ENCODE assay signal across 30 cellular contexts in the genomic region with DNA sequence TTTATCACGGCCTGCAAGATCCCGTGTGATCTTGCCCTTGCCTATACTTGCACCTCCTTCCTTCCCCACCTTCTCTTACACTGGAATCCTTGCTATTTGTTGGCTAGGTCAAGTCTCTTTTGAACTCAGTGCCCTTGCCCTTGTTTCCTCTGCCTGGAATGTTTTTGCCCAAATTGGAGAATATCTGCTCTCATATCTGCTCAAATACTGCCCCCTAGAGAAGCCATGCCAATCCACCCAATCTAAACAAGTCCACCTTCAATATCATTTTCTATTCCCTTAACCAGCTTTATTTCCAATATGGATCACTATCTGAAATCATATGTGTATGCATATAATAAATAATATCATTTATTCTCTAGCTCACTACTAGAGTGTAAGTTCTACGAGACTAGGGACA.
DNase-seq lines count a peak whose midpoint lies in the region; ATAC-seq and TF ChIP-seq lines count a peak whose summit lies in the region.
"Had no signal": no experiment of that assay in that cellular context is flagged by ENCODE, and none has a peak within 500 bp of the region (broad histone marks: within the 10 kb centered on the region; RNA-seq: fewer than 3 reads in every experiment).

No MANE protein-coding gene starts in this region.

- H3K4me3 Mint-ChIP-seq in Calu3 (ENCODE audit: low read depth, unreplicated experiment): no peak overlapping the region
- H3K4me3 Mint-ChIP-seq: activated CD4-positive, alpha-beta T cell treated with anti-CD3 and anti-CD28 coated beads, Interleukin-2, amount 10 ng/mL, durations not matched to agents 24 days and 14 days; activated CD8-positive, alpha-beta memory T cell treated with anti-CD3 and anti-CD28 coated beads, Interleukin-2, amount 10 ng/mL, durations not matched to agents 7 days and 5 days; activated naive CD4-positive, alpha-beta T cell treated with anti-CD3 and anti-CD28 coated beads, Interleukin-2, amount 50 U/mL, for 24 hours; memory B cell; naive B cell; T-helper 1 cell treated with Interleukin-12 subunit alpha and Interleukin-12 subunit beta and Interleukin-4 antibody, amounts not matched to agents 30 μg/mL and 1 μg/mL, for 36 hours had no signal

- no peak overlapping the region for H3K9ac ChIP-seq in GM23248

- no peak overlapping the region for H3K4me3 ChIP-seq in HAP-1
- H3K4me3 ChIP-seq in GM23248: no peak overlapping the region
- H3K4me3 ChIP-seq: hepatocyte, thoracic aorta, vagina had no signal

- no peaks in the 10 kb centered on the region for H3K4me1 ChIP-seq in HAP-1
- H3K4me1 ChIP-seq in GM23248 (ENCODE audit: insufficient read depth): no peaks in the 10 kb centered on the region
- H3K4me1 ChIP-seq: vagina had no signal

- H3K27ac Mint-ChIP-seq in Calu3 (ENCODE audit: unreplicated experiment): no peak overlapping the region
- H3K27ac Mint-ChIP-seq: activated CD4-positive, alpha-beta T cell treated with anti-CD3 and anti-CD28 coated beads, Interleukin-2, amount 10 ng/mL, durations not matched to agents 24 days and 14 days; activated CD8-positive, alpha-beta memory T cell treated with anti-CD3 and anti-CD28 coated beads, Interleukin-2, amount 10 ng/mL, durations not matched to agents 7 days and 5 days; activated naive CD4-positive, alpha-beta T cell treated with anti-CD3 and anti-CD28 coated beads, Interleukin-2, amount 50 U/mL, for 24 hours; memory B cell; naive B cell; T-helper 1 cell treated with Interleukin-12 subunit alpha and Interleukin-12 subunit beta and Interleukin-4 antibody, amounts not matched to agents 30 μg/mL and 1 μg/mL, for 36 hours had no signal

- no TSS peak for BruUV-seq in Calu3 (replicated peaks; lab: Mats Ljungman, UMichigan)

- H3K4me1 Mint-ChIP-seq in Calu3 (ENCODE audit: low read depth, unreplicated experiment): no peaks in the 10 kb centered on the region
- H3K4me1 Mint-ChIP-seq: activated CD4-positive, alpha-beta T cell treated with anti-CD3 and anti-CD28 coated beads, Interleukin-2, amount 10 ng/mL, durations not matched to agents 24 days and 14 days; activated CD8-positive, alpha-beta memory T cell treated with anti-CD3 and anti-CD28 coated beads, Interleukin-2, amount 10 ng/mL, durations not matched to agents 7 days and 5 days; activated naive CD4-positive, alpha-beta T cell treated with anti-CD3 and anti-CD28 coated beads, Interleukin-2, amount 50 U/mL, for 24 hours; memory B cell; naive B cell had no signal

- H3K27me3 ChIP-seq in HAP-1 (ENCODE audit: low read depth) (no peaks in the 10 kb centered on the region), GM23248 (replicated peaks; ENCODE audit: insufficient read depth) (no peaks in the 10 kb centered on the region)
- H3K27me3 ChIP-seq: hepatocyte, vagina had no signal

- ATAC-seq in left ventricle myocardium superior: no peak
- no peak for ATAC-seq in GM21737 (IDR thresholded peaks at IDR 0.05; ENCODE audit: unreplicated experiment)
- ATAC-seq: activated CD8-positive, alpha-beta memory T cell treated with anti-CD3 and anti-CD28 coated beads, Interleukin-2, amount 10 ng/mL, durations not matched to agents 7 days and 5 days; esophagus mucosa had no signal

- no peak overlapping the region for H3K27ac ChIP-seq in GM23248
- H3K27ac ChIP-seq: hepatocyte, HL-60, thoracic aorta, vagina had no signal

- CTCF ChIA-PET in Calu3 (lab: Charles Lee): no interaction called here

- DNase-seq in Calu3 (peak; percentile 1), HAP-1 (ENCODE audit: low spot score in 2 of 2) (peak; percentile 6 to 30), RKO (ENCODE audit: low spot score) (peak; percentile 9), iPS-NIHi7 (ENCODE audit: extremely low spot score) (peak; percentile 32), GM23248 (no peak), left ventricle myocardium superior (no peak), COR-L47 (lab: John Stamatoyannopoulos, UW) (no peak)
- DNase-seq: activated CD4-positive, alpha-beta T cell treated with anti-CD3 and anti-CD28 coated beads, Interleukin-2, amount 10 ng/mL, durations not matched to agents 24 days and 14 days; activated CD8-positive, alpha-beta memory T cell treated with anti-CD3 and anti-CD28 coated beads, Interleukin-2, amount 10 ng/mL, durations not matched to agents 7 days and 5 days; anterior cingulate cortex; central memory CD4-positive, alpha-beta T cell; foreskin melanocyte; IMR-90; kidney; naive B cell; NCI-H1694 treated with DMSO at 0.1 percent for 48 hours; occipital lobe; retina; SIG-M5; stimulated activated CD4-positive, alpha-beta T cell treated with anti-CD3 and anti-CD28 coated beads, Interleukin-4, amount 100 ng/mL, for 1 hour; stimulated activated naive CD4-positive, alpha-beta T cell had no signal

- no peaks in the 10 kb centered on the region for H3K27me3 Mint-ChIP-seq in Calu3 (ENCODE audit: unreplicated experiment)
- H3K27me3 Mint-ChIP-seq: activated CD4-positive, alpha-beta T cell treated with anti-CD3 and anti-CD28 coated beads, Interleukin-2, amount 10 ng/mL, durations not matched to agents 24 days and 14 days; activated CD8-positive, alpha-beta memory T cell treated with anti-CD3 and anti-CD28 coated beads, Interleukin-2, amount 10 ng/mL, durations not matched to agents 7 days and 5 days; activated naive CD4-positive, alpha-beta T cell treated with anti-CD3 and anti-CD28 coated beads, Interleukin-2, amount 50 U/mL, for 24 hours; memory B cell; naive B cell had no signal

- H3K36me3 ChIP-seq in HAP-1 (replicated peaks) (no peaks in the 10 kb centered on the region), GM23248 (ENCODE audit: low read depth) (no peaks in the 10 kb centered on the region)
- H3K36me3 ChIP-seq: thoracic aorta, vagina had no signal

- no peaks in the 10 kb centered on the region for H3K36me3 Mint-ChIP-seq in Calu3 (ENCODE audit: insufficient read depth, unreplicated experiment)
- H3K36me3 Mint-ChIP-seq: activated CD8-positive, alpha-beta memory T cell treated with anti-CD3 and anti-CD28 coated beads, Interleukin-2, amount 10 ng/mL, durations not matched to agents 7 days and 5 days; activated naive CD4-positive, alpha-beta T cell treated with anti-CD3 and anti-CD28 coated beads, Interleukin-2, amount 50 U/mL, for 24 hours; memory B cell; naive B cell had no signal

- intact Hi-C loops in Calu3 (cut with micrococcal nuclease; ENCODE audit: unreplicated experiment): no loop called here
- intact Hi-C loops in left ventricle myocardium superior (cut with micrococcal nuclease): no loop called here

- H3F3A ChIP-seq in GM23248 (ENCODE audit: insufficient read depth): no peaks in the 10 kb centered on the region

- no peak overlapping the region for H3K4me2 ChIP-seq in GM23248 (ENCODE audit: unreplicated experiment)
- H3K4me2 ChIP-seq: hepatocyte had no signal

- TF ChIP-seq CTCF in Calu3 (IDR thresholded peaks at IDR 0.05; ENCODE audit: unreplicated experiment): no peak

- WGBS in GM23248 (ENCODE audit: low coverage in 1 of 2, low lambda C conversion rate in 2 of 2, missing lambda C conversion rate in 2 of 2), 2 experiments: 30 to 40% methylated on average over 3 of the region's 3 CpGs

- H3K79me2 ChIP-seq in GM23248 (ENCODE audit: insufficient read depth): no peaks in the 10 kb centered on the region
- H3K79me2 ChIP-seq: hepatocyte had no signal

- in situ Hi-C loops in HAP-1 (cut with MboI; ENCODE audit: low sequenced_read_pairs) (no loop called here), GM23248 (cut with MboI) (no loop called here)

- H3K9me3 ChIP-seq in HAP-1 (no peaks in the 10 kb centered on the region), GM23248 (ENCODE audit: low read depth) (no peaks in the 10 kb centered on the region)
- H3K9me3 ChIP-seq: thoracic aorta, vagina had no signal

- H3K9me2 ChIP-seq in GM23248 (ENCODE audit: insufficient read depth): no peaks in the 10 kb centered on the region

- no peaks in the 10 kb centered on the region for H3K9me3 Mint-ChIP-seq in Calu3 (ENCODE audit: low read depth, unreplicated experiment)
- H3K9me3 Mint-ChIP-seq: activated CD4-positive, alpha-beta T cell treated with anti-CD3 and anti-CD28 coated beads, Interleukin-2, amount 10 ng/mL, durations not matched to agents 24 days and 14 days; activated naive CD4-positive, alpha-beta T cell treated with anti-CD3 and anti-CD28 coated beads, Interleukin-2, amount 50 U/mL, for 24 hours; memory B cell had no signal

- H2AFZ ChIP-seq in GM23248: no peak overlapping the region
- H2AFZ ChIP-seq: hepatocyte had no signal

- H4K20me1 ChIP-seq in GM23248 (ENCODE audit: insufficient read depth): no peaks in the 10 kb centered on the region

Comparison
In these comparisons a context has a peak if more than half of its experiments do, and no peak if none do; other contexts are left out.
1. DNase-seq: peak in Calu3 (single experiment), HAP-1 (2 of 2), RKO (single experiment) and iPS-NIHi7 (single experiment); none in GM23248 (single experiment), left ventricle myocardium superior (single experiment) and COR-L47 (single experiment).